Comparison of ENCODE assay signal across 12 cellular contexts in the genomic region with DNA sequence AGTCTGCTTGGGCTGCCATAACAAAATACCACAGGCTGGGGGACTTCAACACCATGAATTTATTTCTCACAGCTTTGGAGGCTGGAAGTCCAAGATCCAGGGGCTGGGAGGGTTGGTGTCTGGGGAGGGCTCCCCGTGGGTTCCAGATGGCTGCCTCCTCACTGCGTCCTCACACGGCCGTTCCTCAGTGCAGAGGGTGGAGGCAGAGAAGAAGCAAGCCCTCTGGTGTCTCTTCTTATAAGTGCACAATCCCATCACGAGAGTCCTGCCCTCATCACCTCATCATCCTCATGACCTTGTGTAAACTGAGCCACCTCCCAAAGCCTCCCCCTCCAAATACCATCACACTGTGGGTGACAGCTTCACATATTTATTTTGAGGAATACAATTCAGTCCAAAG. TPM values are rescaled to one million over a fixed set of nuclear protein-coding genes. Genes with fewer than 3 reads are reported as not detected.
DNase-seq lines count a peak whose midpoint lies in the region; ATAC-seq, FAIRE-seq and TF ChIP-seq lines count a peak whose summit lies in the region.
"Had no signal": no experiment of that assay in that cellular context is flagged by ENCODE, and none has a peak within 500 bp of the region (broad histone marks: within the 10 kb centered on the region; RNA-seq: fewer than 3 reads in every experiment).

No MANE protein-coding gene starts in this region.

- H3K4me3 Mint-ChIP-seq in activated T-helper 17 cell treated with anti-CD3 and anti-CD28 coated beads, Interleukin-2, amount 50 U/mL, for 72 hours: no peak overlapping the region
- no peak overlapping the region for H3K4me3 Mint-ChIP-seq in Calu3 (ENCODE audit: low read depth, unreplicated experiment)

- no peak overlapping the region for H3K4me2 ChIP-seq in DND-41 (ENCODE audit: insufficient read depth, low read length)

- no peak for TF ChIP-seq EP300 in upper lobe of left lung (IDR thresholded peaks at IDR 0.05)

- BruUV-seq in Calu3 (replicated peaks; lab: Mats Ljungman, UMichigan): no TSS peak

- no peak for TF ChIP-seq POLR2A in upper lobe of left lung (IDR thresholded peaks at IDR 0.05)

- H3K36me3 Mint-ChIP-seq in activated T-helper 17 cell treated with anti-CD3 and anti-CD28 coated beads, Interleukin-2, amount 50 U/mL, for 72 hours (ENCODE audit: low read depth): no peaks in the 10 kb centered on the region
- H3K36me3 Mint-ChIP-seq in Calu3 (ENCODE audit: insufficient read depth, unreplicated experiment): no peaks in the 10 kb centered on the region

- H3K79me2 ChIP-seq in DND-41 (ENCODE audit: insufficient read depth, low read length): no peaks in the 10 kb centered on the region

- intact Hi-C loops in Calu3 (cut with micrococcal nuclease; ENCODE audit: unreplicated experiment): no loop called here

- CTCF ChIA-PET in Calu3 (lab: Charles Lee): no interaction called here

- no peaks in the 10 kb centered on the region for H3K27me3 Mint-ChIP-seq in activated T-helper 17 cell treated with anti-CD3 and anti-CD28 coated beads, Interleukin-2, amount 50 U/mL, for 72 hours
- no peaks in the 10 kb centered on the region for H3K27me3 Mint-ChIP-seq in Calu3 (ENCODE audit: unreplicated experiment)

- H3K27ac ChIP-seq in DND-41 (ENCODE audit: low read length) (no peak overlapping the region), upper lobe of left lung (peak overlapping the region in 2 of 4 donors; percentile 1 to 40)
- H3K27ac ChIP-seq: heart left ventricle, SK-N-MC, uterus had no signal

- H3K27me3 ChIP-seq in DND-41 (ENCODE audit: insufficient read depth, low read length, poor library complexity) (no peaks in the 10 kb centered on the region), upper lobe of left lung (no peaks in the 10 kb centered on the region)
- H3K27me3 ChIP-seq: uterus had no signal

- no peak for FAIRE-seq in HTR-8/SVneo (lab: Jason Lieb, UNC)

- no peak overlapping the region for H3K9ac ChIP-seq in DND-41 (ENCODE audit: low read depth, low read length)

- WGBS in upper lobe of left lung, 2 donors: 57 to 66% methylated on average over 5 of the region's 5 CpGs

- no peaks in the 10 kb centered on the region for H3K9me3 Mint-ChIP-seq in activated T-helper 17 cell treated with anti-CD3 and anti-CD28 coated beads, Interleukin-2, amount 50 U/mL, for 72 hours
- no peaks in the 10 kb centered on the region for H3K9me3 Mint-ChIP-seq in Calu3 (ENCODE audit: low read depth, unreplicated experiment)

- H3K36me3 ChIP-seq in DND-41 (ENCODE audit: insufficient read depth, low read length) (no peaks in the 10 kb centered on the region), upper lobe of left lung (no peaks in the 10 kb centered on the region)
- H3K36me3 ChIP-seq: heart left ventricle, uterus had no signal

- H3K9me3 ChIP-seq in DND-41 (ENCODE audit: insufficient read depth, low read length, severe bottlenecking) (no peaks in the 10 kb centered on the region), upper lobe of left lung (no peaks in the 10 kb centered on the region)
- H3K9me3 ChIP-seq: heart left ventricle, uterus had no signal

- H3K4me1 ChIP-seq in DND-41 (ENCODE audit: insufficient read depth, low read length) (no peaks in the 10 kb centered on the region), upper lobe of left lung (no peaks in the 10 kb centered on the region)
- H3K4me1 ChIP-seq: heart left ventricle, uterus had no signal

- TF ChIP-seq CTCF in DND-41 (IDR thresholded peaks at IDR 0.05; ENCODE audit: borderline replicate concordance, extremely low read depth, low read length, poor library complexity, severe bottlenecking) (peak; percentile 33), Calu3 (IDR thresholded peaks at IDR 0.05; ENCODE audit: unreplicated experiment) (no peak), upper lobe of left lung (IDR thresholded peaks at IDR 0.05) (no peak)

- ATAC-seq in DND-41 (ENCODE audit: insufficient read depth, low read depth) (peak; percentile 66; the same call in 2 of the 3 replicates), GM18909 (IDR thresholded peaks at IDR 0.05; ENCODE audit: poor library complexity, unreplicated experiment) (peak; percentile 77), HG03342 (IDR thresholded peaks at IDR 0.05; ENCODE audit: unreplicated experiment) (peak; percentile 69), upper lobe of left lung (ENCODE audit: low FRiP score in 2 of 2) (no peak)
- ATAC-seq in activated T-helper 17 cell treated with anti-CD3 and anti-CD28 coated beads, Interleukin-2, amount 50 U/mL, for 72 hours (replicated peaks): peak; percentile 53
- ATAC-seq: heart left ventricle had no signal

- H3K4me3 ChIP-seq in DND-41 (ENCODE audit: low read depth in 1 of 2, low read length in 2 of 2) (no peak overlapping the region), upper lobe of left lung (no peak overlapping the region)
- H3K4me3 ChIP-seq: heart left ventricle, SK-N-MC, uterus had no signal

- H2AFZ ChIP-seq in DND-41 (ENCODE audit: low read depth, low read length): no peak overlapping the region

- H3K4me1 Mint-ChIP-seq in activated T-helper 17 cell treated with anti-CD3 and anti-CD28 coated beads, Interleukin-2, amount 50 U/mL, for 72 hours: no peaks in the 10 kb centered on the region
- no peaks in the 10 kb centered on the region for H3K4me1 Mint-ChIP-seq in Calu3 (ENCODE audit: low read depth, unreplicated experiment)

- DNase-seq in DND-41 (no peak), Calu3 (no peak), upper lobe of left lung (no peak), HTR-8/SVneo (ENCODE audit: insufficient read length, low spot score) (no peak)
- DNase-seq in NK-92 treated with Interleukin-12 subunit alpha and Interleukin-12 subunit beta, amount 100 ng/mL, for 24 hours (lab: John Stamatoyannopoulos, UW): no peak
- DNase-seq: effector memory CD4-positive, alpha-beta T cell; heart left ventricle; uterus had no signal

- no peaks in the 10 kb centered on the region for H4K20me1 ChIP-seq in DND-41 (ENCODE audit: insufficient read depth, low read length)

- H3K27ac Mint-ChIP-seq in activated T-helper 17 cell treated with anti-CD3 and anti-CD28 coated beads, Interleukin-2, amount 50 U/mL, for 72 hours: no peak overlapping the region
- H3K27ac Mint-ChIP-seq in Calu3 (ENCODE audit: unreplicated experiment): no peak overlapping the region

RNA-seq across cellular contexts. Expression of gene TMEM163, which starts 26.3 kb away (rescaled TPM):
- 1 to 10 TPM in 1 of 2 donors, under 1 TPM in 1; 0.26 to 1.3 TPM for total RNA-seq in activated T-helper 17 cell treated with anti-CD3 and anti-CD28 coated beads, Interleukin-2, amount 50 U/mL, for 72 hours
- total RNA-seq in Calu3 (2022) (2.5 and 3.5 TPM in 2 replicates), upper lobe of left lung (10 to 100 TPM; 19.3 to 71.6 (median 26.7) TPM)

Comparison
In these comparisons a context has a peak if more than half of its experiments do, and no peak if none do; other contexts are left out.
1. ATAC-seq: peak in DND-41 (single experiment), GM18909 (single experiment), HG03342 (single experiment) and activated T-helper 17 cell treated with anti-CD3 and anti-CD28 coated beads, Interleukin-2, amount 50 U/mL, for 72 hours (single experiment); none in upper lobe of left lung (0 of 2).